In the genomic region with DNA sequence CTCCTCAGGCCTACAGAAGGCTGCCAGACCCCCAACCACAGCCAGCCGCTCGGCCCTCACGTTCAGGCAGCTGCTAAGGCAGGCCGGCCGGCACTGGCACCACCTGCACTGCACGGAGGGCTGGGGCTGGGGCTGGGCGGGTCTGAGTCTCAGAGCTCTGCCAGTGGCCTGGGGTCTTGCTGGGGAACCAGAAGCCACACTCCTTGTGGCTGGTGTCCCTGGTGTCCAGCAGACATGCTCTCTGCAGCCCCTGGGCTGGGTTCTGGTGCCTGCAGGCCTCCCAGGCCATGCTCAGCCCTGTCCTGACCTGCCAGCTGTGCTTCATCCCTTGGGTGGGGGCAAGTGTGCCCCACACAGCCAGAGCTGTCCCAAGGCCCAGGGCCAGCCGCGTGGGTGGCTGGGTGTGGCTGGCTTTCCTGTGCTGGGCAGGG, we compare ENCODE assay signal across 1 cellular context.
TF ChIP-seq lines count a peak whose summit lies in the region.

No MANE protein-coding gene starts in this region.

TF ChIP-seq in K562, 482 proteins besides CTCF, POLR2A, EP300 and RAD21 (continued from another document):
- TF ChIP-seq MEF2D (tag; conservative IDR thresholded peaks at IDR 0.05; ENCODE audit: low read depth) = no peak
